Comparison of ENCODE assay signal across 8 cellular contexts in genomic region chr13:26062853-26063444, GRCh38. TPM values are rescaled to one million over a fixed set of nuclear protein-coding genes. Genes with fewer than 3 reads are reported as not detected.
DNase-seq lines count a peak whose midpoint lies in the region; ATAC-seq, FAIRE-seq and TF ChIP-seq lines count a peak whose summit lies in the region.

No MANE protein-coding gene starts in this region.

- in situ Hi-C loops in GM12878 (cut with MboI) = loop anchor here (5.0 kb wide), 2 partner anchors 236 to 491 kb away; no protein-coding TSS in a partner anchor

- no peak overlapping the region for H3K4me3 ChIP-seq in OCI-LY7 (ENCODE audit: low read depth, low read length, poor library complexity, severe bottlenecking)
- H3K4me3 ChIP-seq in GM12878 = no peak overlapping the region
- H3K4me3 ChIP-seq in testis = no peak overlapping the region

- H3K9ac ChIP-seq in GM12878 (ENCODE audit: control insufficient read depth, insufficient read depth, low read length) = no peak overlapping the region

- WGBS in GM12878 (ENCODE audit: insufficient coverage, insufficient replicate concordance, low lambda C conversion rate, missing lambda C conversion rate) = 21% methylated on average over 5 of the region's 5 CpGs
- WGBS in testis, 2 donors = 59 to 62% methylated on average over 5 of the region's 5 CpGs

- FAIRE-seq in GM12878 (lab: Jason Lieb, UNC) = peak; percentile 35

- no peaks in the 10 kb centered on the region for H3K79me2 ChIP-seq in OCI-LY7 (ENCODE audit: insufficient read depth, low read depth, low read length)
- H3K79me2 ChIP-seq in GM12878 (ENCODE audit: control insufficient read depth, insufficient read depth, low read length) = no peaks in the 10 kb centered on the region

- ATAC-seq in GM12878 = peak; percentile 64

- H3K27ac ChIP-seq in OCI-LY7 (ENCODE audit: low read depth, low read length, poor library complexity, severe bottlenecking) (no peak overlapping the region), GM12878 (ENCODE audit: control insufficient read depth, insufficient read depth) (no peak overlapping the region), testis (no peak overlapping the region)

- BruUV-seq in OCI-LY7 (replicated peaks; lab: Mats Ljungman, UMichigan) = no TSS peak
- BruUV-seq in GM12878 (replicated peaks; lab: Mats Ljungman, UMichigan) = no TSS peak

- TF ChIP-seq CTCF in OCI-LY7 (conservative IDR thresholded peaks at IDR 0.05; ENCODE audit: low read length) (peak; percentile 86), GM12878 (IDR thresholded peaks at IDR 0.05 in 2 of 3, conservative IDR thresholded peaks at IDR 0.05 in 1 of 3; ENCODE audit: control insufficient read depth in 2 of 3, extremely low read depth in 1 of 3, insufficient read depth in 1 of 3, low read depth in 3 of 3, low read length in 3 of 3) (peak; percentile 42 to 59 (median 51); a peak in 5 of 6 replicates), testis (IDR thresholded peaks at IDR 0.05) (peak; percentile 23 to 59 (median 58))

- peak; percentile 47 for DNase-seq in DMS153 (lab: John Stamatoyannopoulos, UW)
- DNase-seq in HuH-7 (ENCODE audit: low spot score) = peak; percentile 37
- DNase-seq in OCI-LY7 (ENCODE audit: low spot score) = peak; percentile 50
- no peak for DNase-seq in GM12878 (ENCODE audit: low read depth, low spot score)
- DNase-seq in iPS-NIHi7 (ENCODE audit: extremely low spot score) = peak; percentile 38
- DNase-seq in testis = peak; percentile 62
- no peak for DNase-seq in HCEC 1CT
- no peak for DNase-seq in NK-92 (lab: John Stamatoyannopoulos, UW; ENCODE audit: unreplicated experiment)

- no peaks in the 10 kb centered on the region for H3K36me3 ChIP-seq in OCI-LY7 (ENCODE audit: insufficient read depth, low read length)
- no peaks in the 10 kb centered on the region for H3K36me3 ChIP-seq in GM12878 (ENCODE audit: control insufficient read depth in 2 of 2, insufficient read depth in 2 of 2, low read length in 1 of 2)
- H3K36me3 ChIP-seq in testis (ENCODE audit: low read depth, missing control alignments) = no peaks in the 10 kb centered on the region

- TF ChIP-seq POLR2A in GM12878 (IDR thresholded peaks at IDR 0.05; ENCODE audit: low read depth, low read length) = no peak
- no peak for TF ChIP-seq POLR2A in testis (IDR thresholded peaks at IDR 0.05)

- RAD21 ChIA-PET in GM12878 (lab: Charles Lee; ENCODE audit: unreplicated experiment) = interaction anchor here (1.2 kb wide), 1 partner anchor 489 kb away, joined by 3 read pairs; no protein-coding TSS in a partner anchor

- intact Hi-C loops in OCI-LY7 (cut with micrococcal nuclease; ENCODE audit: unreplicated experiment) (loop anchor here (1.0 to 5.0 kb wide), 2 partner anchors 236 to 489 kb away; no protein-coding TSS in a partner anchor), GM12878 (cut with micrococcal nuclease; ENCODE audit: unreplicated experiment) (loop anchor here (2.0 kb wide), 2 partner anchors 234 to 488 kb away; no protein-coding TSS in a partner anchor), testis (cut with DNase I; ENCODE audit: low total_unique reads) (no loop called here)

- H3K27me3 ChIP-seq in GM12878 (replicated peaks in 1 of 2; ENCODE audit: control insufficient read depth in 2 of 2, insufficient read depth in 2 of 2, low read length in 1 of 2) (peaks cover 0 to 4% of the 10 kb centered on the region in 2 experiments; a peak in 1 of 4 replicates), testis (no peaks in the 10 kb centered on the region)

- H3K9me2 ChIP-seq in OCI-LY7 (ENCODE audit: insufficient read depth, low read length) = no peaks in the 10 kb centered on the region

- POLR2A ChIA-PET in OCI-LY7 (lab: Charles Lee) (no interaction called here), GM12878 (lab: Charles Lee) (no interaction called here)

- H3K9me3 ChIP-seq in OCI-LY7 (ENCODE audit: low read length) (no peaks in the 10 kb centered on the region), GM12878 (replicated peaks; ENCODE audit: control insufficient read depth, insufficient read depth, low read length) (no peaks in the 10 kb centered on the region), testis (no peaks in the 10 kb centered on the region)

- H4K20me1 ChIP-seq in OCI-LY7 (ENCODE audit: insufficient read depth, low read length) = no peaks in the 10 kb centered on the region
- no peaks in the 10 kb centered on the region for H4K20me1 ChIP-seq in GM12878 (ENCODE audit: control insufficient read depth, insufficient read depth)

- SMC1A ChIA-PET in GM12878 (lab: Charles Lee; ENCODE audit: uncharacterized antibody, unreplicated experiment) = no interaction called here

- H3K4me2 ChIP-seq in OCI-LY7 (ENCODE audit: low read length) (no peak overlapping the region), GM12878 (ENCODE audit: control insufficient read depth, insufficient read depth) (no peak overlapping the region)

- CTCF ChIA-PET in OCI-LY7 (lab: Charles Lee; ENCODE audit: unreplicated experiment) (no interaction called here), GM12878 (lab: Yijun Ruan, JAX) (no interaction called here)

- no peak overlapping the region for H2AFZ ChIP-seq in OCI-LY7 (ENCODE audit: low read length)
- H2AFZ ChIP-seq in GM12878 (ENCODE audit: control insufficient read depth, low read depth, low read length) = no peak overlapping the region

- H3K4me1 ChIP-seq in OCI-LY7 (ENCODE audit: insufficient read depth, low read length, poor library complexity, severe bottlenecking) = no peaks in the 10 kb centered on the region
- no peaks in the 10 kb centered on the region for H3K4me1 ChIP-seq in GM12878 (ENCODE audit: control insufficient read depth, insufficient read depth, low read length)
- no peaks in the 10 kb centered on the region for H3K4me1 ChIP-seq in testis

- TF ChIP-seq EP300 in GM12878 (IDR thresholded peaks at IDR 0.05; ENCODE audit: borderline replicate concordance in 1 of 2, control insufficient read depth in 1 of 2, low read depth in 2 of 2, low read length in 2 of 2) = no peak

- TF ChIP-seq RAD21 in GM12878 (IDR thresholded peaks at IDR 0.05; ENCODE audit: insufficient read depth, low read depth, low read length) = peak; percentile 70

TF ChIP-seq in GM12878, 131 proteins besides CTCF, POLR2A, EP300 and RAD21:
- TF ChIP-seq, protein P1, sequence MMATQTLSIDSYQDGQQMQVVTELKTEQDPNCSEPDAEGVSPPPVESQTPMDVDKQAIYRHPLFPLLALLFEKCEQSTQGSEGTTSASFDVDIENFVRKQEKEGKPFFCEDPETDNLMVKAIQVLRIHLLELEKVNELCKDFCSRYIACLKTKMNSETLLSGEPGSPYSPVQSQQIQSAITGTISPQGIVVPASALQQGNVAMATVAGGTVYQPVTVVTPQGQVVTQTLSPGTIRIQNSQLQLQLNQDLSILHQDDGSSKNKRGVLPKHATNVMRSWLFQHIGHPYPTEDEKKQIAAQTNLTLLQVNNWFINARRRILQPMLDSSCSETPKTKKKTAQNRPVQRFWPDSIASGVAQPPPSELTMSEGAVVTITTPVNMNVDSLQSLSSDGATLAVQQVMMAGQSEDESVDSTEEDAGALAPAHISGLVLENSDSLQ (IDR thresholded peaks at IDR 0.05) = no peak
- peak; percentile 90 for TF ChIP-seq SMC3 (IDR thresholded peaks at IDR 0.05; ENCODE audit: borderline replicate concordance, low read length)

RNA-seq across cellular contexts. Expression of gene SHISA2, which starts 11.1 kb away (rescaled TPM):
- total RNA-seq in OCI-LY7 (2014; rRNA removed; shearing (Covaris generic)) = not detected in 2 replicates
- not detected in 2 replicates for total RNA-seq in OCI-LY7 (2022)
- not detected in 2 replicates for total RNA-seq in GM12878 (2013; cell fraction: nucleolus; rRNA removed)
- total RNA-seq in GM12878 (2014; rRNA removed) = not detected in 2 replicates
- total RNA-seq in GM12878 (2014; rRNA removed; fragmentation: Illumina TruSeq; extraction: Trizol) = not detected in 2 replicates
- 0.08 TPM in 1 of 2 replicates, not detected in the other for total RNA-seq in GM12878 (2021)
- not detected for polyA plus RNA-seq in GM12878 (2011; ENCODE audit: low read depth)
- polyA plus RNA-seq in GM12878 (2011; rRNA removed) = not detected in 2 replicates
- polyA plus RNA-seq in GM12878 (2011; cell fraction: cytosol; rRNA removed) = not detected in 2 replicates
- polyA plus RNA-seq in GM12878 (2011; cell fraction: nucleus; rRNA removed) = not detected in 2 replicates
- not detected in 2 replicates for polyA plus RNA-seq in GM12878 (2012)
- not detected in 2 replicates for polyA plus RNA-seq in GM12878 (2014; fragmentation: Illumina TruSeq; extraction: Trizol)
- polyA plus RNA-seq in GM12878 (2014; fragmentation: Nextera tagmentation; extraction: Ambion mirVana) = not detected
- not detected in 2 replicates for polyA plus RNA-seq in GM12878 (2014; rRNA removed)
- polyA plus RNA-seq in GM12878 (2016; fragmentation: Nextera tagmentation; extraction: Ambion mirVana) = under 1 TPM in 1 of 2 experiments, not detected in 1; 0.04 TPM
- not detected in 2 replicates for polyA minus RNA-seq in GM12878 (2011; rRNA and poly(A)+ RNA removed)
- not detected in 2 replicates for polyA minus RNA-seq in GM12878 (2011; cell fraction: cytosol; rRNA and poly(A)+ RNA removed)
- polyA minus RNA-seq in GM12878 (2011; cell fraction: nucleus; rRNA and poly(A)+ RNA removed) = not detected in 2 replicates
- 10 to 100 TPM in 1 of 2 donors, 1 to 10 TPM in 1; 8.2 to 20.6 TPM for total RNA-seq in testis
- 2.7 TPM for polyA plus RNA-seq in testis (ENCODE audit: insufficient read depth, low read depth, low replicate concordance)

Comparison
In these comparisons a context has a peak if more than half of its experiments do, and no peak if none do; other contexts are left out.
1. DNase-seq: peak in DMS153 (single experiment), HuH-7 (single experiment), OCI-LY7 (single experiment), iPS-NIHi7 (single experiment) and testis (single experiment); none in GM12878 (single experiment), HCEC 1CT (single experiment) and NK-92 (single experiment).
2. RNA of gene SHISA2, which starts 11.1 kb away (total RNA-seq): 8.2 to 20.6 TPM in testis; not detected in OCI-LY7 and 0.08 TPM in GM12878; every median in the first group is over 4 times any median in the second.
3. Peak in every context shown above with its lines, with median percentiles within 50 percentile points of each other: CTCF ChIP-seq.